In the genomic region with DNA sequence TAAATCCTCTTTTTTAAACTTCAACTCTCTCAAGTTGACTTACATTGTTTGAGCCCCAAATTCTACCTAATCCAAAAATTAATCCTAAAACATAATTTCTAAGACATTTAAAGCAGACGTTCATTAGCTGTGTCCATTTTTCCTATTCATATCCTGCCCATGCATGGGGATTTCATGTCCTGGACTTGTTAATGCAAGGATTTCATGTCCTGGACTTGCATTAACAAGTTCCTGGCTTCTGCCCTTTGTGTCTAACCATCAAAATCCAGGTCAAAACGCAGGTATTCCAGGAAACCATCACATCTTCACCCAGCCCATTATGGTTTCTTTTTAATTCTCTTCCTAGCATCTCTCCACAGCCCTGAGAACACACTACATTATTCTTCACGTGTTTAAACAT, we compare ENCODE assay signal across 18 cellular contexts.
DNase-seq lines count a peak whose midpoint lies in the region; ATAC-seq and TF ChIP-seq lines count a peak whose summit lies in the region.
"Had no signal": no experiment of that assay in that cellular context is flagged by ENCODE, and none has a peak within 500 bp of the region (broad histone marks: within the 10 kb centered on the region; RNA-seq: fewer than 3 reads in every experiment).

No MANE protein-coding gene starts in this region.

- ATAC-seq in foreskin keratinocyte, result no peak

- intact Hi-C loops in MCF 10A (cut with micrococcal nuclease), result no loop called here
- intact Hi-C loops in breast epithelium (cut with DNase I; ENCODE audit: low total_unique reads), result no loop called here

- in situ Hi-C loops in ACHN (cut with HindIII; ENCODE audit: low pct_ligation_motif_present, low pct_unique_long_range_greater_than_20kb, low sequenced_read_pairs), result no loop called here

- H3K27ac Mint-ChIP-seq in MCF 10A (ENCODE audit: low read depth, unreplicated experiment), result peak overlapping the region; percentile 81
- H3K27ac Mint-ChIP-seq in type B pancreatic cell, result peak overlapping the region; percentile 81
- H3K27ac Mint-ChIP-seq: CD4-positive, alpha-beta T cell had no signal

- H3K27ac ChIP-seq in breast epithelium (no peak overlapping the region), foreskin keratinocyte (peak overlapping the region; percentile 17)
- H3K27ac ChIP-seq: 22Rv1; BLaER1 treated with 17β-estradiol and CSF1 and Interleukin-3, amounts not matched to agents 10 nM and 100 nM had no signal

- no peak overlapping the region for H3K4me3 ChIP-seq in breast epithelium
- H3K4me3 ChIP-seq: BLaER1 treated with 17β-estradiol and CSF1 and Interleukin-3, amounts not matched to agents 10 nM and 100 nM had no signal

- H3K4me1 ChIP-seq in breast epithelium, result no peaks in the 10 kb centered on the region
- H3K4me1 ChIP-seq in foreskin keratinocyte, result peaks cover 11% of the 10 kb centered on the region
- H3K4me1 ChIP-seq: BE2C; BLaER1 treated with 17β-estradiol and CSF1 and Interleukin-3, amounts not matched to agents 10 nM and 100 nM had no signal

- POLR2A ChIA-PET in MCF 10A (lab: Yijun Ruan, JAX), result interaction anchor here (0.7 kb wide), 1 partner anchor 285 kb away, joined by 3 read pairs; no protein-coding TSS in a partner anchor

- DNase-seq in MCF 10A (ENCODE audit: unreplicated experiment) (no peak), breast epithelium (ENCODE audit: low spot score in 2 of 2) (no peak), foreskin keratinocyte (peak; percentile 67 to 85), type B pancreatic cell (ENCODE audit: extremely low spot score, unreplicated experiment) (no peak), ACHN (no peak), DMS114 treated with DMSO at 0.1 percent for 48 hours (lab: John Stamatoyannopoulos, UW; ENCODE audit: unreplicated experiment) (no peak)
- DNase-seq: AML-193; BE2C; CD4-positive, alpha-beta T cell; CD8-positive, alpha-beta memory T cell; DMS 273 treated with DMSO at 0.1 percent for 48 hours; DMS53; DND-41; GOT3; HCEC 1CT had no signal

- H3K27me3 ChIP-seq in breast epithelium, result no peaks in the 10 kb centered on the region
- H3K27me3 ChIP-seq in foreskin keratinocyte, result no peaks in the 10 kb centered on the region
- H3K27me3 ChIP-seq: BLaER1 treated with 17β-estradiol and CSF1 and Interleukin-3, amounts not matched to agents 10 nM and 100 nM had no signal

- H3K4me1 Mint-ChIP-seq in MCF 10A (ENCODE audit: insufficient read depth, unreplicated experiment) (no peaks in the 10 kb centered on the region), type B pancreatic cell (ENCODE audit: unreplicated experiment) (peaks cover 4% of the 10 kb centered on the region)
- H3K4me1 Mint-ChIP-seq: CD14-positive monocyte; CD8-positive, alpha-beta memory T cell had no signal

- H3K4me3 Mint-ChIP-seq in MCF 10A (ENCODE audit: unreplicated experiment) (no peak overlapping the region), type B pancreatic cell (no peak overlapping the region)
- H3K4me3 Mint-ChIP-seq: CD14-positive monocyte; CD4-positive, alpha-beta T cell; CD8-positive, alpha-beta memory T cell had no signal

- H3K27me3 Mint-ChIP-seq in MCF 10A (ENCODE audit: insufficient read depth, unreplicated experiment), result no peaks in the 10 kb centered on the region
- H3K27me3 Mint-ChIP-seq in type B pancreatic cell, result no peaks in the 10 kb centered on the region

- H3K36me3 Mint-ChIP-seq in MCF 10A (ENCODE audit: insufficient read depth, unreplicated experiment) (no peaks in the 10 kb centered on the region), type B pancreatic cell (no peaks in the 10 kb centered on the region)
- H3K36me3 Mint-ChIP-seq: CD14-positive monocyte had no signal

- TF ChIP-seq CTCF in MCF 10A (IDR thresholded peaks at IDR 0.05; ENCODE audit: unreplicated experiment), result no peak
- TF ChIP-seq CTCF in breast epithelium (IDR thresholded peaks at IDR 0.05), result no peak
- TF ChIP-seq CTCF in foreskin keratinocyte (conservative IDR thresholded peaks at IDR 0.05), result no peak
- TF ChIP-seq CTCF in type B pancreatic cell (conservative IDR thresholded peaks at IDR 0.05), result no peak

- H3K36me3 ChIP-seq in breast epithelium, result no peaks in the 10 kb centered on the region
- H3K36me3 ChIP-seq: BE2C; BLaER1 treated with 17β-estradiol and CSF1 and Interleukin-3, amounts not matched to agents 10 nM and 100 nM had no signal

- H3K9me3 Mint-ChIP-seq in MCF 10A (ENCODE audit: unreplicated experiment) (peaks cover 25% of the 10 kb centered on the region), type B pancreatic cell (no peaks in the 10 kb centered on the region)

- TF ChIP-seq POLR2A in breast epithelium (IDR thresholded peaks at IDR 0.05), result no peak

- no peaks in the 10 kb centered on the region for H3K9me3 ChIP-seq in breast epithelium
- H3K9me3 ChIP-seq: BE2C; BLaER1 treated with 17β-estradiol and CSF1 and Interleukin-3, amounts not matched to agents 10 nM and 100 nM had no signal

- CTCF ChIA-PET in MCF 10A (lab: Yijun Ruan, JAX), result no interaction called here

- BruUV-seq in MCF 10A (replicated peaks; lab: Mats Ljungman, UMichigan), result no TSS peak

Comparison
In these comparisons a context has a peak if more than half of its experiments do, and no peak if none do; other contexts are left out.
1. DNase-seq: peak in foreskin keratinocyte (2 of 2); none in MCF 10A (single experiment), breast epithelium (0 of 2), type B pancreatic cell (single experiment), ACHN (single experiment) and DMS114 treated with DMSO at 0.1 percent for 48 hours (single experiment).